Comparison of ENCODE assay signal across 8 cellular contexts in genomic region chr9:98118640-98119601, GRCh38. TPM values are rescaled to one million over a fixed set of nuclear protein-coding genes. Genes with fewer than 3 reads are reported as not detected.
A peak's percentile ranks its signal among the peaks of the same experiment; 100 is the strongest.
DNase-seq lines count a peak whose midpoint lies in the region; ATAC-seq, FAIRE-seq and TF ChIP-seq lines count a peak whose summit lies in the region.

TRIM14 (minus strand) TSS chr9:98119222; CDS start chr9:98119188, 34 bp downstream.

- peak; percentile 64 for FAIRE-seq in endothelial cell of umbilical vein (lab: Jason Lieb, UNC)

- peak within 1 kb of the TSS; percentile 99 for H2AFZ ChIP-seq in endothelial cell of umbilical vein (ENCODE audit: low read depth, low read length)

- peak within 1 kb of the TSS; percentile 90 for H3K4me2 ChIP-seq in endothelial cell of umbilical vein (ENCODE audit: insufficient read depth, low read length)

- H3K4me3 ChIP-seq in endothelial cell of umbilical vein (replicated peaks in 1 of 3; ENCODE audit: insufficient read depth in 1 of 3, low read depth in 1 of 3, low read length in 3 of 3), result peak within 1 kb of the TSS; percentile 39 to 84 (median 62)
- peak within 1 kb of the TSS; percentile 61 for H3K4me3 ChIP-seq in mucosa of descending colon

- no TSS peak for BruUV-seq in endothelial cell of umbilical vein (replicated peaks; lab: Mats Ljungman, UMichigan)

- H3K27ac Mint-ChIP-seq in activated CD8-positive, alpha-beta T cell treated with anti-CD3 and anti-CD28 coated beads, Interleukin-2, amount 10 ng/mL, durations not matched to agents 7 days and 5 days, result peak within 1 kb of the TSS; percentile 92

- H3K79me2 ChIP-seq in endothelial cell of umbilical vein (ENCODE audit: control insufficient read depth, insufficient read depth, low read length), result no peaks in the 10 kb centered on the region

- no peak within 1 kb of the TSS for H3K27ac ChIP-seq in endothelial cell of umbilical vein (ENCODE audit: insufficient read depth, low read depth, low read length)

- no peak for TF ChIP-seq POLR2A in endothelial cell of umbilical vein (IDR thresholded peaks at IDR 0.05; ENCODE audit: low read depth, low read length)

- intact Hi-C loops in endothelial cell of umbilical vein (cut with micrococcal nuclease), result loop anchor here (1.0 to 2.0 kb wide), 4 partner anchors 62 to 196 kb away; partner anchors contain the start of gene CORO2A
- intact Hi-C loops in mucosa of descending colon (cut with DNase I, micrococcal nuclease), result no loop called here

- POLR2A ChIA-PET in activated CD8-positive, alpha-beta T cell treated with anti-CD3 and anti-CD28 coated beads, Interleukin-2, amount 10 ng/mL, durations not matched to agents 7 days and 5 days (lab: Charles Lee), result interaction anchor here (0.6 to 2.8 kb wide), 23 partner anchors 10 to 212 kb away, joined by 3 to 49 read pairs (median 3); partner anchors contain the start of genes NANS, TBC1D2 and TRMO
- POLR2A ChIA-PET in endothelial cell of umbilical vein (lab: Charles Lee), result interaction anchor here (0.6 kb wide), 2 partner anchors 17 to 221 kb away, joined by 4 to 9 read pairs; no protein-coding TSS in a partner anchor

- H3K27me3 Mint-ChIP-seq in activated CD8-positive, alpha-beta T cell treated with anti-CD3 and anti-CD28 coated beads, Interleukin-2, amount 10 ng/mL, durations not matched to agents 7 days and 5 days (ENCODE audit: low read depth), result no peaks in the 10 kb centered on the region

- DNase-seq in A172 (ENCODE audit: low spot score) (peak; percentile 54), NCI-H510A treated with DMSO at 0.1 percent for 48 hours (lab: John Stamatoyannopoulos, UW) (peak; percentile 55), endothelial cell of umbilical vein (ENCODE audit: low read depth, low spot score) (peak; percentile 57), mucosa of descending colon (peak; percentile 90 to 92 (median 91))
- DNase-seq in activated CD8-positive, alpha-beta T cell treated with anti-CD3 and anti-CD28 coated beads, Interleukin-2, amount 10 ng/mL, durations not matched to agents 7 days and 5 days, result peak; percentile 75
- DNase-seq in stimulated activated naive CD4-positive, alpha-beta T cell (lab: John Stamatoyannopoulos, UW), result peak; percentile 15 to 52 (median 44)

- H4K20me1 ChIP-seq in endothelial cell of umbilical vein (replicated peaks; ENCODE audit: control insufficient read depth, extremely low read depth, insufficient read depth, low read length), result no peaks in the 10 kb centered on the region

- peak within 1 kb of the TSS; percentile 49 for H3K9ac ChIP-seq in endothelial cell of umbilical vein (replicated peaks; ENCODE audit: extremely low read depth, insufficient read depth, low read length)

- no peaks in the 10 kb centered on the region for H3K9me3 Mint-ChIP-seq in activated CD8-positive, alpha-beta T cell treated with anti-CD3 and anti-CD28 coated beads, Interleukin-2, amount 10 ng/mL, durations not matched to agents 7 days and 5 days (ENCODE audit: insufficient read depth)

- no peaks in the 10 kb centered on the region for H3K36me3 ChIP-seq in endothelial cell of umbilical vein (ENCODE audit: control insufficient read depth in 2 of 2, extremely low read depth in 1 of 2, insufficient read depth in 2 of 2, low read length in 2 of 2)
- H3K36me3 ChIP-seq in mucosa of descending colon (ENCODE audit: low read depth), result peaks cover 6% of the 10 kb centered on the region

- H3K4me3 Mint-ChIP-seq in activated CD8-positive, alpha-beta T cell treated with anti-CD3 and anti-CD28 coated beads, Interleukin-2, amount 10 ng/mL, durations not matched to agents 7 days and 5 days, result peak within 1 kb of the TSS; percentile 83

- no peaks in the 10 kb centered on the region for H3K9me1 ChIP-seq in endothelial cell of umbilical vein (replicated peaks; ENCODE audit: control insufficient read depth, extremely low read depth, insufficient read depth, low read length)

- no peaks in the 10 kb centered on the region for H3K27me3 ChIP-seq in endothelial cell of umbilical vein (ENCODE audit: control insufficient read depth in 2 of 2, insufficient read depth in 2 of 2, low read length in 2 of 2)

- peaks cover 37% of the 10 kb centered on the region for H3K36me3 Mint-ChIP-seq in activated CD8-positive, alpha-beta T cell treated with anti-CD3 and anti-CD28 coated beads, Interleukin-2, amount 10 ng/mL, durations not matched to agents 7 days and 5 days (ENCODE audit: low read depth)

- peak in 1 of 2 donors; percentile 20 for TF ChIP-seq CTCF in endothelial cell of umbilical vein (IDR thresholded peaks at IDR 0.05; ENCODE audit: extremely low read depth in 1 of 2, insufficient read depth in 1 of 2, low read depth in 1 of 2, low read length in 2 of 2)
- TF ChIP-seq CTCF in mucosa of descending colon (IDR thresholded peaks at IDR 0.05), result no peak

- no peaks in the 10 kb centered on the region for H3K9me3 ChIP-seq in endothelial cell of umbilical vein (replicated peaks; ENCODE audit: control insufficient read depth, insufficient read depth, low read length)
- no peaks in the 10 kb centered on the region for H3K9me3 ChIP-seq in mucosa of descending colon

- ATAC-seq in GM18511 (IDR thresholded peaks at IDR 0.05; ENCODE audit: unreplicated experiment), result peak; percentile 65
- peak; percentile 53 for ATAC-seq in HG03039 (IDR thresholded peaks at IDR 0.05; ENCODE audit: unreplicated experiment)
- peak; percentile 82 for ATAC-seq in activated CD8-positive, alpha-beta T cell treated with anti-CD3 and anti-CD28 coated beads, Interleukin-2, amount 10 ng/mL, durations not matched to agents 7 days and 5 days
- peak; percentile 77 for ATAC-seq in mucosa of descending colon

- dilution Hi-C loops in endothelial cell of umbilical vein (cut with MboI; ENCODE audit: extremely low pct_ligation_motif_present, low sequenced_read_pairs), result no loop called here

- H3K4me1 Mint-ChIP-seq in activated CD8-positive, alpha-beta T cell treated with anti-CD3 and anti-CD28 coated beads, Interleukin-2, amount 10 ng/mL, durations not matched to agents 7 days and 5 days (ENCODE audit: low read depth), result peaks cover 44% of the 10 kb centered on the region

- CTCF ChIA-PET in activated CD8-positive, alpha-beta T cell treated with anti-CD3 and anti-CD28 coated beads, Interleukin-2, amount 10 ng/mL, durations not matched to agents 7 days and 5 days (lab: Charles Lee), result interaction anchor here (0.6 to 2.7 kb wide), 27 partner anchors 9 to 217 kb away, joined by 3 to 50 read pairs (median 5); partner anchors contain the start of genes CORO2A, NANS and TBC1D2
- CTCF ChIA-PET in endothelial cell of umbilical vein (lab: Charles Lee), result interaction anchor here (0.7 to 1.6 kb wide), 9 partner anchors 8 to 657 kb away, joined by 3 to 7 read pairs (median 3); partner anchors contain the start of gene TBC1D2

- H3K4me1 ChIP-seq in endothelial cell of umbilical vein (ENCODE audit: control insufficient read depth, extremely low read depth, insufficient read depth, low read length) (peaks cover 12% of the 10 kb centered on the region), mucosa of descending colon (ENCODE audit: low read depth) (peaks cover 26% of the 10 kb centered on the region)

TF ChIP-seq in endothelial cell of umbilical vein, 7 proteins besides CTCF, POLR2A, EP300 and RAD21:
- no peak for TF ChIP-seq POLR2AphosphoS5 (IDR thresholded peaks at IDR 0.05; ENCODE audit: insufficient read depth, low read depth, low read length)
- TF ChIP-seq MAX (IDR thresholded peaks at IDR 0.05; ENCODE audit: insufficient read depth, insufficient read length), result no peak
- no peak for TF ChIP-seq GATA2 (IDR thresholded peaks at IDR 0.05; ENCODE audit: insufficient read depth, insufficient read length, low read depth, low read length)
- TF ChIP-seq EZH2 (IDR thresholded peaks at IDR 0.05; ENCODE audit: borderline replicate concordance, low read depth, low read length, severe bottlenecking), result no peak
- no peak for TF ChIP-seq JUN (IDR thresholded peaks at IDR 0.05; ENCODE audit: borderline replicate concordance, insufficient read depth, insufficient read length, low read depth)
- TF ChIP-seq MYC (IDR thresholded peaks at IDR 0.05; ENCODE audit: low read depth, low read length), result no peak
- TF ChIP-seq FOS (IDR thresholded peaks at IDR 0.05; ENCODE audit: borderline replicate concordance, insufficient read depth, low read length), result no peak

RNA-seq across cellular contexts. Expression of gene TRIM14, which starts in this region (rescaled TPM):
- total RNA-seq in A172 (2014; rRNA removed; shearing (Covaris generic)), result 20.6 and 22.9 TPM in 2 replicates
- total RNA-seq in activated CD8-positive, alpha-beta T cell treated with anti-CD3 and anti-CD28 coated beads, Interleukin-2, amount 10 ng/mL, durations not matched to agents 7 days and 5 days, result 10 to 100 TPM; 85.2 to 90.5 TPM
- total RNA-seq in endothelial cell of umbilical vein, result 7.1 and 10.7 TPM in 2 replicates
- polyA plus RNA-seq in endothelial cell of umbilical vein, result 4.8 and 4.9 TPM in 2 replicates
- polyA plus RNA-seq in endothelial cell of umbilical vein (2011; cell fraction: cytosol; rRNA removed), result 5.0 and 5.2 TPM in 2 replicates
- polyA plus RNA-seq in endothelial cell of umbilical vein (2011; cell fraction: nucleus; rRNA removed), result 5.0 and 6.5 TPM in 2 replicates
- 9.2 and 9.5 TPM in 2 replicates for polyA plus RNA-seq in endothelial cell of umbilical vein (2012)
- 3.6 and 3.9 TPM in 2 replicates for polyA minus RNA-seq in endothelial cell of umbilical vein
- polyA minus RNA-seq in endothelial cell of umbilical vein (2011; cell fraction: cytosol; rRNA and poly(A)+ RNA removed), result 19.6 TPM
- polyA minus RNA-seq in endothelial cell of umbilical vein (2011; cell fraction: nucleus; rRNA and poly(A)+ RNA removed), result 2.6 and 4.1 TPM in 2 replicates
- 10 to 100 TPM; 44.9 to 67.2 (median 55.6) TPM for total RNA-seq in mucosa of descending colon
